ENCODE assay signal across 21 cellular contexts in genomic region chr1:181219938-181220337, GRCh38.
DNase-seq lines count a peak whose midpoint lies in the region; ATAC-seq, FAIRE-seq and TF ChIP-seq lines count a peak whose summit lies in the region.
"Had no signal": no experiment of that assay in that cellular context is flagged by ENCODE, and none has a peak within 500 bp of the region (broad histone marks: within the 10 kb centered on the region; RNA-seq: fewer than 3 reads in every experiment).

No MANE protein-coding gene starts in this region.

- no peak overlapping the region for H4K91ac ChIP-seq in H1 (replicated peaks; ENCODE audit: insufficient read length, low read length)

- no peaks in the 10 kb centered on the region for H3K27me3 ChIP-seq in GM23248 (replicated peaks; ENCODE audit: insufficient read depth)
- H3K27me3 ChIP-seq in H1 (replicated peaks in 1 of 4; ENCODE audit: control insufficient read depth in 3 of 4, extremely low read depth in 1 of 4, insufficient read depth in 3 of 4, low read length in 3 of 4): no peaks in the 10 kb centered on the region
- peaks cover 4% of the 10 kb centered on the region for H3K27me3 ChIP-seq in foreskin keratinocyte
- no peaks in the 10 kb centered on the region for H3K27me3 ChIP-seq in Caco-2 (replicated peaks; ENCODE audit: control insufficient read depth, insufficient read depth, low read length)
- H3K27me3 ChIP-seq: BLaER1 treated with 17β-estradiol and CSF1 and Interleukin-3, amounts not matched to agents 10 nM and 100 nM had no signal

- H4K8ac ChIP-seq in H1 (ENCODE audit: extremely low read depth, insufficient read depth, low read length): no peak overlapping the region

- WGBS in GM23248 (ENCODE audit: low coverage in 1 of 2, low lambda C conversion rate in 2 of 2, missing lambda C conversion rate in 2 of 2), 2 experiments: 9 to 12% methylated on average over 4 of the region's 4 CpGs
- 87% methylated on average over 4 of the region's 4 CpGs; no CpG with 5 or more reads in 1 of the 2 experiments for WGBS in H1 (ENCODE audit: extremely low coverage in 1 of 2, insufficient coverage in 1 of 2, insufficient read length in 1 of 2, insufficient replicate concordance in 2 of 2, low coverage in 1 of 2, low lambda C conversion rate in 2 of 2, missing lambda C conversion rate in 1 of 2), 2 experiments

- H3K9me2 ChIP-seq in GM23248 (ENCODE audit: insufficient read depth): no peaks in the 10 kb centered on the region

- H3K4me2 ChIP-seq in GM23248 (ENCODE audit: unreplicated experiment) (no peak overlapping the region), H1 (ENCODE audit: insufficient read depth in 1 of 2, low read depth in 2 of 2, low read length in 2 of 2) (no peak overlapping the region)
- H3K4me2 ChIP-seq: A549; BLaER1 treated with 17β-estradiol and CSF1 and Interleukin-3, amounts not matched to agents 10 nM and 100 nM had no signal

- TF ChIP-seq CTCF in H1 (IDR thresholded peaks at IDR 0.05; ENCODE audit: control extremely low read depth in 1 of 3, insufficient read depth in 1 of 3, low read depth in 1 of 3, low read length in 3 of 3) (no peak), foreskin keratinocyte (conservative IDR thresholded peaks at IDR 0.05) (no peak), Caco-2 (IDR thresholded peaks at IDR 0.05; ENCODE audit: insufficient read depth in 1 of 2, low read depth in 1 of 2, low read length in 1 of 2, severe bottlenecking in 1 of 2, unreplicated experiment in 1 of 2) (no peak)

- no peak overlapping the region for H2BK120ac ChIP-seq in H1 (replicated peaks; ENCODE audit: low read depth, low read length)

- no peak overlapping the region for H3K4me3 Mint-ChIP-seq in Caco-2 (ENCODE audit: unreplicated experiment)
- H3K4me3 Mint-ChIP-seq: CD8-positive, alpha-beta memory T cell; IgD-negative memory B cell had no signal

- H3K4ac ChIP-seq in H1 (replicated peaks; ENCODE audit: insufficient read length, low read depth, low read length): no peak overlapping the region

- H3K4me3 ChIP-seq in GM23248: no peak overlapping the region
- no peak overlapping the region for H3K4me3 ChIP-seq in H1 (ENCODE audit: extremely low read depth in 1 of 4, insufficient read depth in 2 of 4, low read depth in 3 of 4, low read length in 4 of 4)
- H3K4me3 ChIP-seq in Caco-2 (ENCODE audit: low read depth, low read length): no peak overlapping the region
- H3K4me3 ChIP-seq: A549; BLaER1 treated with 17β-estradiol and CSF1 and Interleukin-3, amounts not matched to agents 10 nM and 100 nM had no signal

- intact Hi-C loops in Caco-2 (cut with micrococcal nuclease; ENCODE audit: unreplicated experiment): no loop called here

- no peak overlapping the region for H3K27ac ChIP-seq in GM23248
- H3K27ac ChIP-seq in H1 (ENCODE audit: low read depth, low read length): no peak overlapping the region
- H3K27ac ChIP-seq in foreskin keratinocyte: no peak overlapping the region
- H3K27ac ChIP-seq: A549; BLaER1 treated with 17β-estradiol and CSF1 and Interleukin-3, amounts not matched to agents 10 nM and 100 nM had no signal

- no peak overlapping the region for H2BK12ac ChIP-seq in H1 (ENCODE audit: low read depth, low read length)

- TF ChIP-seq RAD21 in H1 (IDR thresholded peaks at IDR 0.05 in 1 of 2, conservative IDR thresholded peaks at IDR 0.05 in 1 of 2; ENCODE audit: low read depth in 2 of 2, low read length in 2 of 2): no peak

- no TSS peak for BruUV-seq in Caco-2 (replicated peaks; lab: Mats Ljungman, UMichigan)

- no peak for FAIRE-seq in H1 (lab: Jason Lieb, UNC)
- FAIRE-seq: A549, GM12891 had no signal

- H3K79me2 ChIP-seq in GM23248 (ENCODE audit: insufficient read depth): no peaks in the 10 kb centered on the region
- no peaks in the 10 kb centered on the region for H3K79me2 ChIP-seq in H1 (ENCODE audit: control insufficient read depth in 1 of 2, insufficient read depth in 2 of 2, low read length in 2 of 2)

- CTCF ChIA-PET in H1 (lab: Charles Lee; ENCODE audit: partially characterized antibody) (interaction anchor here (1.0 kb wide), 1 partner anchor 31 kb away, joined by 3 read pairs; no protein-coding TSS in a partner anchor), Caco-2 (lab: Charles Lee) (no interaction called here)

- H3K9me3 Mint-ChIP-seq in Caco-2 (ENCODE audit: unreplicated experiment): no peaks in the 10 kb centered on the region

- H3K27me3 Mint-ChIP-seq in Caco-2 (ENCODE audit: insufficient read depth, unreplicated experiment): no peaks in the 10 kb centered on the region

- TF ChIP-seq POLR2A in H1 (IDR thresholded peaks at IDR 0.05; ENCODE audit: control extremely low read depth in 1 of 2, low read depth in 2 of 2, low read length in 2 of 2): no peak

- no peak overlapping the region for H3K23ac ChIP-seq in H1 (ENCODE audit: insufficient read length)

- H3K56ac ChIP-seq in H1 (replicated peaks; ENCODE audit: insufficient read length, low read depth, low read length): no peak overlapping the region

- H4K20me1 ChIP-seq in GM23248 (ENCODE audit: insufficient read depth): no peaks in the 10 kb centered on the region
- no peaks in the 10 kb centered on the region for H4K20me1 ChIP-seq in H1 (replicated peaks in 1 of 2; ENCODE audit: control insufficient read depth in 1 of 2, insufficient read depth in 2 of 2, low read length in 2 of 2)
- H4K20me1 ChIP-seq: BLaER1 treated with 17β-estradiol and CSF1 and Interleukin-3, amounts not matched to agents 10 nM and 100 nM had no signal

- H3K14ac ChIP-seq in H1 (ENCODE audit: insufficient read length): no peak overlapping the region

- H3K18ac ChIP-seq in H1 (ENCODE audit: extremely low read depth, low read length): no peak overlapping the region

- TF ChIP-seq EP300 in H1 (IDR thresholded peaks at IDR 0.05; ENCODE audit: borderline replicate concordance in 1 of 2, low read depth in 2 of 2, low read length in 2 of 2): no peak

- H4K5ac ChIP-seq in H1 (ENCODE audit: insufficient read length, low read depth, low read length): no peak overlapping the region

- no peak overlapping the region for H2AFZ ChIP-seq in GM23248
- H2AFZ ChIP-seq in H1 (ENCODE audit: low read length): no peak overlapping the region

- no peak overlapping the region for H2BK20ac ChIP-seq in H1 (ENCODE audit: low read length)

- H3F3A ChIP-seq in GM23248 (ENCODE audit: insufficient read depth): no peaks in the 10 kb centered on the region

- ATAC-seq in foreskin keratinocyte: peak; percentile 72
- ATAC-seq in GM21423 (IDR thresholded peaks at IDR 0.05; ENCODE audit: unreplicated experiment): no peak
- no peak for ATAC-seq in HG03280 (IDR thresholded peaks at IDR 0.05; ENCODE audit: unreplicated experiment)
- ATAC-seq: A549, PC-3, Right ventricle myocardium inferior had no signal

- no peak overlapping the region for H2AK5ac ChIP-seq in H1 (ENCODE audit: low read depth, low read length)

- H3K9me3 ChIP-seq in GM23248 (ENCODE audit: low read depth): no peaks in the 10 kb centered on the region
- H3K9me3 ChIP-seq in H1 (ENCODE audit: insufficient read depth in 2 of 2, low read depth in 1 of 2, low read length in 1 of 2): no peaks in the 10 kb centered on the region
- H3K9me3 ChIP-seq in Caco-2: no peaks in the 10 kb centered on the region; the same call in 1 of the 2 replicates

- 0 out of 2 replicates have a peak overlapping the region, but pooled peaks have one; percentile 81 for H2BK15ac ChIP-seq in H1 (ENCODE audit: low read length)

- no peak overlapping the region; the same call in 1 of the 2 replicates for H2BK5ac ChIP-seq in H1 (ENCODE audit: low read depth, low read length)

- peak; percentile 52 for DNase-seq in GM23248
- DNase-seq in RKO (ENCODE audit: low spot score): peak; percentile 9
- DNase-seq in H1 (ENCODE audit: low read depth in 1 of 2, low spot score in 2 of 2): no peak
- DNase-seq in foreskin keratinocyte: peak; percentile 6 to 30
- DNase-seq in Caco-2: no peak
- DNase-seq: CD8-positive, alpha-beta memory T cell; DMS 273 treated with DMSO at 0.1 percent for 48 hours; GDM1; H7; NCI-H1417; NCI-H1930; NCI-H2171 treated with DMSO at 0.1 percent for 48 hours; NCI-H774; PC-3 had no signal

- H3K36me3 ChIP-seq in GM23248 (ENCODE audit: low read depth) (no peaks in the 10 kb centered on the region), H1 (ENCODE audit: control insufficient read depth in 2 of 4, insufficient read depth in 4 of 4, low read length in 3 of 4) (no peaks in the 10 kb centered on the region), Caco-2 (ENCODE audit: control insufficient read depth, insufficient read depth, low read length) (no peaks in the 10 kb centered on the region)
- H3K36me3 ChIP-seq: BLaER1 treated with 17β-estradiol and CSF1 and Interleukin-3, amounts not matched to agents 10 nM and 100 nM had no signal

- H3K36me3 Mint-ChIP-seq in Caco-2 (ENCODE audit: insufficient read depth, unreplicated experiment): no peaks in the 10 kb centered on the region
- H3K36me3 Mint-ChIP-seq: CD8-positive, alpha-beta memory T cell; IgD-negative memory B cell had no signal

- H3K9ac ChIP-seq in GM23248 (no peak overlapping the region), H1 (replicated peaks in 1 of 4; ENCODE audit: extremely low read depth in 1 of 4, low read depth in 3 of 4, low read length in 3 of 4) (no peak overlapping the region)
- H3K9ac ChIP-seq: BLaER1 treated with 17β-estradiol and CSF1 and Interleukin-3, amounts not matched to agents 10 nM and 100 nM had no signal

- H3K4me1 Mint-ChIP-seq in Caco-2 (ENCODE audit: low read depth, unreplicated experiment): no peaks in the 10 kb centered on the region
- H3K4me1 Mint-ChIP-seq: CD8-positive, alpha-beta memory T cell; IgD-negative memory B cell had no signal

- H3K27ac Mint-ChIP-seq in Caco-2 (ENCODE audit: unreplicated experiment): no peak overlapping the region
- H3K27ac Mint-ChIP-seq: CD8-positive, alpha-beta memory T cell had no signal

- POLR2A ChIA-PET in H1 (lab: Charles Lee; ENCODE audit: partially characterized antibody) (no interaction called here), Caco-2 (lab: Charles Lee) (no interaction called here)

- no peaks in the 10 kb centered on the region for H3K4me1 ChIP-seq in GM23248 (ENCODE audit: insufficient read depth)
- H3K4me1 ChIP-seq in H1 (replicated peaks in 1 of 4; ENCODE audit: control insufficient read depth in 3 of 4, insufficient read depth in 4 of 4, low read length in 3 of 4): peaks cover 2 to 4% (median 3%) of the 10 kb centered on the region in 4 experiments; a peak in 3 of 7 replicates
- no peaks in the 10 kb centered on the region for H3K4me1 ChIP-seq in foreskin keratinocyte
- no peaks in the 10 kb centered on the region for H3K4me1 ChIP-seq in Caco-2
- H3K4me1 ChIP-seq: A549; BLaER1 treated with 17β-estradiol and CSF1 and Interleukin-3, amounts not matched to agents 10 nM and 100 nM had no signal

- 0 out of 2 replicates have a peak, but pooled peaks cover 2% of the 10 kb centered on the region for H3K23me2 ChIP-seq in H1 (ENCODE audit: low read depth, low read length)

- in situ Hi-C loops in GM23248 (cut with MboI): loop anchor here (25.0 kb wide), 1 partner anchor 192 kb away; no protein-coding TSS in a partner anchor

- H3K79me1 ChIP-seq in H1 (ENCODE audit: low read depth, low read length): no peaks in the 10 kb centered on the region

Comparison
In these comparisons a context has a peak if more than half of its experiments do, and no peak if none do; other contexts are left out.
1. DNase-seq: peak in GM23248 (single experiment), RKO (single experiment) and foreskin keratinocyte (2 of 2); none in H1 (0 of 2) and Caco-2 (0 of 2).